In genomic region chr18:9066817-9067306, GRCh38 we compare ENCODE assay signal across 10 cellular contexts. TPM values are rescaled to one million over a fixed set of nuclear protein-coding genes. Genes with fewer than 3 reads are reported as not detected.
A peak's percentile ranks its signal among the peaks of the same experiment; 100 is the strongest.
DNase-seq lines count a peak whose midpoint lies in the region; ATAC-seq and TF ChIP-seq lines count a peak whose summit lies in the region.
"Had no signal": no experiment of that assay in that cellular context is flagged by ENCODE, and none has a peak within 500 bp of the region (broad histone marks: within the 10 kb centered on the region; RNA-seq: fewer than 3 reads in every experiment).

No MANE protein-coding gene starts in this region.

- H3K4me1 Mint-ChIP-seq in activated naive CD4-positive, alpha-beta T cell treated with anti-CD3 and anti-CD28 coated beads, Interleukin-2, amount 10 ng/mL, durations not matched to agents 7 days and 5 days, result peaks cover 12% of the 10 kb centered on the region
- peaks cover 0 to 27% (median 0%) of the 10 kb centered on the region in 7 donors for H3K4me1 Mint-ChIP-seq in naive thymus-derived CD4-positive, alpha-beta T cell

- no peak overlapping the region for H3K4me3 Mint-ChIP-seq in activated naive CD4-positive, alpha-beta T cell treated with anti-CD3 and anti-CD28 coated beads, Interleukin-2, amount 10 ng/mL, durations not matched to agents 7 days and 5 days
- peak overlapping the region in 1 of 10 donors; percentile 10 for H3K4me3 Mint-ChIP-seq in naive thymus-derived CD4-positive, alpha-beta T cell

- no peaks in the 10 kb centered on the region for H3K9me3 Mint-ChIP-seq in activated naive CD4-positive, alpha-beta T cell treated with anti-CD3 and anti-CD28 coated beads, Interleukin-2, amount 10 ng/mL, durations not matched to agents 7 days and 5 days
- H3K9me3 Mint-ChIP-seq in naive thymus-derived CD4-positive, alpha-beta T cell, result peaks cover 0 to 2% (median 0%) of the 10 kb centered on the region in 11 donors

- H3K9me3 ChIP-seq in testis, result no peaks in the 10 kb centered on the region
- no peaks in the 10 kb centered on the region for H3K9me3 ChIP-seq in naive thymus-derived CD4-positive, alpha-beta T cell (ENCODE audit: control insufficient read depth in 2 of 3, low read length in 3 of 3)

- CTCF ChIA-PET in activated naive CD4-positive, alpha-beta T cell treated with anti-CD3 and anti-CD28 coated beads, Interleukin-2, amount 10 ng/mL, durations not matched to agents 7 days and 5 days (lab: Charles Lee), result interaction anchor here (0.9 kb wide), 1 partner anchor 450 kb away, joined by 3 read pairs; no protein-coding TSS in a partner anchor
- CTCF ChIA-PET in naive thymus-derived CD4-positive, alpha-beta T cell (lab: Charles Lee), result no interaction called here

- peak overlapping the region; percentile 54 for H3K27ac Mint-ChIP-seq in activated naive CD4-positive, alpha-beta T cell treated with anti-CD3 and anti-CD28 coated beads, Interleukin-2, amount 10 ng/mL, durations not matched to agents 7 days and 5 days
- peak overlapping the region in 2 of 9 donors; percentile 0 to 69 for H3K27ac Mint-ChIP-seq in naive thymus-derived CD4-positive, alpha-beta T cell

- POLR2A ChIA-PET in naive thymus-derived CD4-positive, alpha-beta T cell (lab: Charles Lee), result no interaction called here

- peak; percentile 71 for ATAC-seq in GM21737 (IDR thresholded peaks at IDR 0.05; ENCODE audit: unreplicated experiment)
- peak; percentile 81 for ATAC-seq in HG03457 (IDR thresholded peaks at IDR 0.05; ENCODE audit: unreplicated experiment)
- peak; percentile 76 for ATAC-seq in stimulated activated naive CD8-positive, alpha-beta T cell treated with anti-CD3 and anti-CD28 coated beads, Interleukin-15, Interleukin-2, amounts not matched to agents 100 U/mL and 50 U/mL, for 24 hours
- no peak for ATAC-seq in naive thymus-derived CD4-positive, alpha-beta T cell

- no peak for TF ChIP-seq POLR2A in testis (IDR thresholded peaks at IDR 0.05)

- no peaks in the 10 kb centered on the region for H3K36me3 Mint-ChIP-seq in activated naive CD4-positive, alpha-beta T cell treated with anti-CD3 and anti-CD28 coated beads, Interleukin-2, amount 10 ng/mL, durations not matched to agents 7 days and 5 days
- H3K36me3 Mint-ChIP-seq in naive thymus-derived CD4-positive, alpha-beta T cell, result no peaks in the 10 kb centered on the region

- H3K4me3 ChIP-seq in testis, result no peak overlapping the region
- no peak overlapping the region for H3K4me3 ChIP-seq in naive thymus-derived CD4-positive, alpha-beta T cell (ENCODE audit: low read length)

- 96 to 97% methylated on average over 5 of the region's 5 CpGs for WGBS in testis, 2 donors

- intact Hi-C loops in testis (cut with DNase I; ENCODE audit: low total_unique reads), result no loop called here
- intact Hi-C loops in naive thymus-derived CD4-positive, alpha-beta T cell (cut with micrococcal nuclease), result no loop called here

- no peaks in the 10 kb centered on the region for H3K27me3 ChIP-seq in testis
- no peaks in the 10 kb centered on the region for H3K27me3 ChIP-seq in naive thymus-derived CD4-positive, alpha-beta T cell (ENCODE audit: control insufficient read depth in 2 of 2, insufficient read depth in 2 of 2, low read length in 2 of 2)

- TF ChIP-seq CTCF in testis (IDR thresholded peaks at IDR 0.05), result no peak

- no peaks in the 10 kb centered on the region for H3K4me1 ChIP-seq in testis
- no peaks in the 10 kb centered on the region for H3K4me1 ChIP-seq in naive thymus-derived CD4-positive, alpha-beta T cell (ENCODE audit: control insufficient read depth in 2 of 2, insufficient read depth in 2 of 2, low read length in 2 of 2)

- no peak for DNase-seq in activated naive CD4-positive, alpha-beta T cell treated with anti-CD3 and anti-CD28 coated beads, Interleukin-2, amount 10 ng/mL, durations not matched to agents 7 days and 5 days
- no peak for DNase-seq in activated naive CD4-positive, alpha-beta T cell treated with Interleukin-2 at 50 U/mL for 16 hours
- no peak for DNase-seq in stimulated activated naive CD8-positive, alpha-beta T cell treated with anti-CD3 and anti-CD28 coated beads, Interleukin-15, Interleukin-2, amounts not matched to agents 100 U/mL and 50 U/mL, for 24 hours
- no peak for DNase-seq in NCI-H2196 (lab: John Stamatoyannopoulos, UW; ENCODE audit: unreplicated experiment)
- DNase-seq in testis, result no peak
- no peak for DNase-seq in naive thymus-derived CD4-positive, alpha-beta T cell
- DNase-seq: cerebellar nuclear complex, NCI-H82 had no signal

- no peaks in the 10 kb centered on the region for H3K36me3 ChIP-seq in testis (ENCODE audit: low read depth, missing control alignments)
- H3K36me3 ChIP-seq in naive thymus-derived CD4-positive, alpha-beta T cell (ENCODE audit: control insufficient read depth in 2 of 3, insufficient read depth in 3 of 3, low read length in 3 of 3), result no peaks in the 10 kb centered on the region

- H3K27ac ChIP-seq in testis, result no peak overlapping the region
- no peak overlapping the region for H3K27ac ChIP-seq in naive thymus-derived CD4-positive, alpha-beta T cell (ENCODE audit: low read depth, low read length)

- peaks cover 4% of the 10 kb centered on the region for H3K27me3 Mint-ChIP-seq in activated naive CD4-positive, alpha-beta T cell treated with anti-CD3 and anti-CD28 coated beads, Interleukin-2, amount 10 ng/mL, durations not matched to agents 7 days and 5 days
- H3K27me3 Mint-ChIP-seq in naive thymus-derived CD4-positive, alpha-beta T cell, result peaks cover 0 to 12% (median 5%) of the 10 kb centered on the region in 5 donors

RNA-seq across cellular contexts. Expression of gene NDUFV2, which starts 35.6 kb away (rescaled TPM):
- total RNA-seq in testis, result 100 to 1,000 TPM; 115 to 120 TPM
- polyA plus RNA-seq in testis (ENCODE audit: insufficient read depth, low read depth, low replicate concordance), result 171 TPM
- 100 to 1,000 TPM; 127 to 198 (median 171) TPM for total RNA-seq in naive thymus-derived CD4-positive, alpha-beta T cell
- 100 to 1,000 TPM; 140 to 190 TPM for polyA plus RNA-seq in naive thymus-derived CD4-positive, alpha-beta T cell
